ENCODE assay signal across 15 cellular contexts in the genomic region with DNA sequence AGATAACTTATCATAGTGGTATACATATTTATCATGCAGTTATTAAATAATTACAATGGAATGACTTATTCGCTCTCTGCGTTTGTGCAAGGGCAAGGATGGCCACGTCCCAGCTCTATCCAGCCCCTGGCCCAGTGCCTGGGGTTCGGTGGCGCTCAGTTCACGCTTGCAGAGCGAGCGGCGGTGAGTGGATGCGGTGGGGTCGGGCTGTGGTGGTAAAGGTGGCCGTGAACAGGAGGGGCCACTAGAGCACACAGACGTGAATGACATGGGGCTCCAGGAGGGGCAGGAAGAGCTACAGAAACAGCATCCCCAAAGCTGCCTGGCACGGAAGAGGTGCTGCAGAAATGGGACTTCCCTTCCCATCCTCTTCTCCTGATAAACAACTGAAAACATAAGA.
"Had no signal": no experiment of that assay in that cellular context is flagged by ENCODE, and none has a peak within 500 bp of the region (broad histone marks: within the 10 kb centered on the region; RNA-seq: fewer than 3 reads in every experiment).

No MANE protein-coding gene starts in this region.

- H3K9me3 Mint-ChIP-seq: natural killer cell treated with Interleukin-12 subunit alpha and Interleukin-12 subunit beta and Interleukin-15 and Interleukin-18, amount 100 ng/mL, for 72 hours; T-cell had no signal

- DNase-seq: activated CD4-positive, alpha-beta T cell treated with anti-CD3 and anti-CD28 coated beads, Interleukin-2, amount 50 U/mL, for 1 hour; activated T-cell treated with anti-CD3 and anti-CD28 coated beads, Interleukin-2, amount 50 U/mL, for 48 hours; adrenal gland; colonic mucosa; islet precursor cell; left lung; pancreas; stimulated activated CD4-positive, alpha-beta T cell treated with anti-CD3 and anti-CD28 coated beads, Interleukin-12 subunit alpha, Interleukin-12 subunit beta, amount 100 ng/mL, for 4 hours; stomach; T-cell; uterus; WERI-Rb-1 had no signal

- ATAC-seq: heart left ventricle; left lung; natural killer cell treated with Interleukin-12 subunit alpha and Interleukin-12 subunit beta and Interleukin-15 and Interleukin-18, amount 100 ng/mL, for 72 hours; pancreas; T-cell had no signal

- H3K36me3 Mint-ChIP-seq: natural killer cell treated with Interleukin-12 subunit alpha and Interleukin-12 subunit beta and Interleukin-15 and Interleukin-18, amount 100 ng/mL, for 72 hours; T-cell had no signal

- H3K27ac Mint-ChIP-seq: T-cell had no signal

- H3K9me3 ChIP-seq: adrenal gland, colonic mucosa, heart left ventricle, left lung, pancreas, stomach, thoracic aorta, uterus had no signal

- H3K4me3 Mint-ChIP-seq: natural killer cell treated with Interleukin-12 subunit alpha and Interleukin-12 subunit beta and Interleukin-15 and Interleukin-18, amount 100 ng/mL, for 72 hours; T-cell had no signal
